8 cellular contexts compared by ENCODE assay signal in genomic region chr3:48402281-48402732, GRCh38. TPM values are rescaled to one million over a fixed set of nuclear protein-coding genes. Genes with fewer than 3 reads are reported as not detected.
DNase-seq lines count a peak whose midpoint lies in the region; ATAC-seq, FAIRE-seq and TF ChIP-seq lines count a peak whose summit lies in the region.

No MANE protein-coding gene starts in this region.

- dilution Hi-C loops in keratinocyte (cut with MboI; ENCODE audit: extremely low pct_ligation_motif_present, low sequenced_read_pairs) = no loop called here

- peak overlapping the region; percentile 79 for H3K27ac ChIP-seq in keratinocyte (ENCODE audit: control insufficient read depth, insufficient read depth, low read length)
- peak overlapping the region; percentile 25 for H3K27ac ChIP-seq in temporal lobe (ENCODE audit: low read depth, low read length)

- DNase-seq in HS-27A (ENCODE audit: low read depth) (peak; percentile 67), astrocyte of the spinal cord (ENCODE audit: low read depth, low spot score) (peak; percentile 94), keratinocyte (ENCODE audit: low read depth, low spot score) (peak; percentile 86)
- DNase-seq in stimulated activated CD4-positive, alpha-beta T cell treated with anti-CD3 and anti-CD28 coated beads, Interleukin-1b, Interleukin-23, amount 100 ng/mL, for 48 hours = no peak
- DNase-seq in stimulated activated CD4-positive, alpha-beta T cell treated with anti-CD3 and anti-CD28 coated beads, Interleukin-15, amount 100 ng/mL, for 24 hours = no peak

- H3K79me2 ChIP-seq in keratinocyte (ENCODE audit: control insufficient read depth, insufficient read depth, low read length) = no peaks in the 10 kb centered on the region

- peaks cover 33 to 47% of the 10 kb centered on the region in 2 experiments for H3K36me3 ChIP-seq in keratinocyte (ENCODE audit: control insufficient read depth in 2 of 2, extremely low read depth in 1 of 2, insufficient read depth in 2 of 2, low read length in 2 of 2)

- no peak overlapping the region for H2AFZ ChIP-seq in keratinocyte (ENCODE audit: control insufficient read depth, low read length)

- H3K9me1 ChIP-seq in keratinocyte (ENCODE audit: control insufficient read depth, extremely low read depth, insufficient read depth, low read length) = no peaks in the 10 kb centered on the region

- peak overlapping the region; percentile 78 for H3K4me2 ChIP-seq in keratinocyte (ENCODE audit: control insufficient read depth, extremely low read depth, insufficient read depth, low read depth, low read length)

- H4K20me1 ChIP-seq in keratinocyte (ENCODE audit: control insufficient read depth, extremely low read depth, insufficient read depth, low read length) = no peaks in the 10 kb centered on the region

- H3K27me3 ChIP-seq in keratinocyte (ENCODE audit: control insufficient read depth, extremely low read depth, insufficient read depth, low read length) = no peaks in the 10 kb centered on the region

- H3K9me3 ChIP-seq in keratinocyte (ENCODE audit: control insufficient read depth, low read depth, low read length) = no peaks in the 10 kb centered on the region

- ATAC-seq in HG02678 (IDR thresholded peaks at IDR 0.05; ENCODE audit: unreplicated experiment) (no peak), GM18511 (IDR thresholded peaks at IDR 0.05; ENCODE audit: unreplicated experiment) (no peak)

- H3K4me1 ChIP-seq in keratinocyte (ENCODE audit: control insufficient read depth, extremely low read depth, insufficient read depth, low read length) = peaks cover 23% of the 10 kb centered on the region

- FAIRE-seq in keratinocyte (lab: Jason Lieb, UNC) = peak; percentile 92

- TF ChIP-seq CTCF in astrocyte of the spinal cord (IDR thresholded peaks at IDR 0.05; ENCODE audit: low read depth, low read length) = no peak
- no peak for TF ChIP-seq CTCF in keratinocyte (optimal IDR thresholded peaks at IDR 0.05 in 1 of 3, IDR thresholded peaks at IDR 0.05 in 1 of 3, conservative IDR thresholded peaks at IDR 0.05 in 1 of 3; ENCODE audit: extremely low read depth in 1 of 3, insufficient read depth in 2 of 3, low read length in 3 of 3)

- peak overlapping the region; percentile 39 for H3K9ac ChIP-seq in keratinocyte (ENCODE audit: control insufficient read depth, extremely low read depth, insufficient read depth, low read length)

- in situ Hi-C loops in astrocyte of the spinal cord (cut with HindIII; ENCODE audit: low sequenced_read_pairs) = no loop called here

- H3K4me3 ChIP-seq in astrocyte of the spinal cord (ENCODE audit: low read depth, low read length) (no peak overlapping the region), keratinocyte (ENCODE audit: control insufficient read depth in 2 of 3, extremely low read depth in 1 of 3, insufficient read depth in 2 of 3, low read depth in 1 of 3, low read length in 3 of 3) (peak overlapping the region in 1 of 3 experiments; percentile 32)

RNA-seq across cellular contexts. Expression of gene PLXNB1, which starts 27.6 kb away (rescaled TPM):
- 67.5 to 124 TPM (median 83.0 TPM) in 3 replicates for polyA plus RNA-seq in keratinocyte
- 78.3 TPM for polyA plus RNA-seq in keratinocyte (2011; ENCODE audit: low read depth)
- 15.3 and 27.8 TPM in 2 replicates for polyA plus RNA-seq in keratinocyte (2011; cell fraction: cytosol; rRNA removed)
- polyA plus RNA-seq in keratinocyte (2011; cell fraction: nucleus; rRNA removed) = 412 and 505 TPM in 2 replicates
- 67.7 and 78.5 TPM in 2 replicates for polyA plus RNA-seq in keratinocyte (2012; ENCODE audit: low replicate concordance)
- 149 to 232 TPM (median 170 TPM) in 3 replicates for polyA minus RNA-seq in keratinocyte
- polyA minus RNA-seq in keratinocyte (2011; cell fraction: cytosol; rRNA and poly(A)+ RNA removed) = 90.0 TPM
- 318 and 338 TPM in 2 replicates for polyA minus RNA-seq in keratinocyte (2011; cell fraction: nucleus; rRNA and poly(A)+ RNA removed)
- total RNA-seq in temporal lobe = 50.9 TPM

RNA-seq across cellular contexts. Expression of gene FBXW12, which starts 30.3 kb away (rescaled TPM):
- polyA plus RNA-seq in keratinocyte = not detected in 3 replicates
- not detected for polyA plus RNA-seq in keratinocyte (2011; ENCODE audit: low read depth)
- polyA plus RNA-seq in keratinocyte (2011; cell fraction: cytosol; rRNA removed) = not detected in 2 replicates
- polyA plus RNA-seq in keratinocyte (2011; cell fraction: nucleus; rRNA removed) = not detected in 2 replicates
- 0.05 and 0.24 TPM in 2 replicates for polyA plus RNA-seq in keratinocyte (2012; ENCODE audit: low replicate concordance)
- not detected in 3 replicates for polyA minus RNA-seq in keratinocyte
- not detected for polyA minus RNA-seq in keratinocyte (2011; cell fraction: cytosol; rRNA and poly(A)+ RNA removed)
- polyA minus RNA-seq in keratinocyte (2011; cell fraction: nucleus; rRNA and poly(A)+ RNA removed) = not detected in 2 replicates
- total RNA-seq in temporal lobe = 1.5 TPM

RNA-seq across cellular contexts. Expression of gene CCDC51, which starts 37.6 kb away (rescaled TPM):
- polyA plus RNA-seq in keratinocyte = 27.9 to 28.8 TPM (median 28.4 TPM) in 3 replicates
- 13.6 TPM for polyA plus RNA-seq in keratinocyte (2011; ENCODE audit: low read depth)
- polyA plus RNA-seq in keratinocyte (2011; cell fraction: cytosol; rRNA removed) = 18.9 and 21.4 TPM in 2 replicates
- 20.3 and 22.1 TPM in 2 replicates for polyA plus RNA-seq in keratinocyte (2011; cell fraction: nucleus; rRNA removed)
- 14.3 and 21.5 TPM in 2 replicates for polyA plus RNA-seq in keratinocyte (2012; ENCODE audit: low replicate concordance)
- 14.3 to 24.7 TPM (median 19.8 TPM) in 3 replicates for polyA minus RNA-seq in keratinocyte
- polyA minus RNA-seq in keratinocyte (2011; cell fraction: cytosol; rRNA and poly(A)+ RNA removed) = 15.3 TPM
- 5.0 and 8.2 TPM in 2 replicates for polyA minus RNA-seq in keratinocyte (2011; cell fraction: nucleus; rRNA and poly(A)+ RNA removed)
- total RNA-seq in temporal lobe = 7.4 TPM

RNA-seq across cellular contexts. Expression of gene TMA7, which starts 37.8 kb away (rescaled TPM):
- 190 to 418 TPM (median 306 TPM) in 3 replicates for polyA plus RNA-seq in keratinocyte
- polyA plus RNA-seq in keratinocyte (2011; ENCODE audit: low read depth) = 59.2 TPM
- 291 and 312 TPM in 2 replicates for polyA plus RNA-seq in keratinocyte (2011; cell fraction: cytosol; rRNA removed)
- 60.6 and 110 TPM in 2 replicates for polyA plus RNA-seq in keratinocyte (2011; cell fraction: nucleus; rRNA removed)
- polyA plus RNA-seq in keratinocyte (2012; ENCODE audit: low replicate concordance) = 311 and 566 TPM in 2 replicates
- 2.3 to 21.0 TPM (median 11.6 TPM) in 3 replicates for polyA minus RNA-seq in keratinocyte
- 84.6 TPM for polyA minus RNA-seq in keratinocyte (2011; cell fraction: cytosol; rRNA and poly(A)+ RNA removed)
- polyA minus RNA-seq in keratinocyte (2011; cell fraction: nucleus; rRNA and poly(A)+ RNA removed) = 6.3 and 9.9 TPM in 2 replicates
- total RNA-seq in temporal lobe = 120 TPM

RNA-seq across cellular contexts. Expression of gene ATRIP, which starts 44.2 kb away (rescaled TPM):
- 8.6 to 9.7 TPM (median 9.1 TPM) in 3 replicates for polyA plus RNA-seq in keratinocyte
- 2.1 TPM for polyA plus RNA-seq in keratinocyte (2011; ENCODE audit: low read depth)
- polyA plus RNA-seq in keratinocyte (2011; cell fraction: cytosol; rRNA removed) = 7.6 and 9.1 TPM in 2 replicates
- 13.1 and 13.9 TPM in 2 replicates for polyA plus RNA-seq in keratinocyte (2011; cell fraction: nucleus; rRNA removed)
- 5.1 and 8.2 TPM in 2 replicates for polyA plus RNA-seq in keratinocyte (2012; ENCODE audit: low replicate concordance)
- 10.4 to 15.1 TPM (median 15.0 TPM) in 3 replicates for polyA minus RNA-seq in keratinocyte
- polyA minus RNA-seq in keratinocyte (2011; cell fraction: cytosol; rRNA and poly(A)+ RNA removed) = 7.1 TPM
- 6.3 and 11.2 TPM in 2 replicates for polyA minus RNA-seq in keratinocyte (2011; cell fraction: nucleus; rRNA and poly(A)+ RNA removed)
- 4.7 TPM for total RNA-seq in temporal lobe

Comparison
In these comparisons a context has a peak if more than half of its experiments do, and no peak if none do; other contexts are left out.
1. DNase-seq: peak in HS-27A (single experiment), astrocyte of the spinal cord (single experiment) and keratinocyte (single experiment); none in stimulated activated CD4-positive, alpha-beta T cell treated with anti-CD3 and anti-CD28 coated beads, Interleukin-1b, Interleukin-23, amount 100 ng/mL, for 48 hours (single experiment) and stimulated activated CD4-positive, alpha-beta T cell treated with anti-CD3 and anti-CD28 coated beads, Interleukin-15, amount 100 ng/mL, for 24 hours (single experiment).